26 cellular contexts compared by ENCODE assay signal in genomic region chr7:65342723-65343629, GRCh38.
"Had no signal": no experiment of that assay in that cellular context is flagged by ENCODE, and none has a peak within 500 bp of the region (broad histone marks: within the 10 kb centered on the region; RNA-seq: fewer than 3 reads in every experiment).

No MANE protein-coding gene starts in this region.

- H3K36me3 ChIP-seq: esophagus muscularis mucosa, heart right ventricle, spleen, suprapubic skin, transverse colon, upper lobe of right lung, uterus had no signal

- DNase-seq: dorsolateral prefrontal cortex; effector CD4-positive, alpha-beta T cell; glutamatergic neuron; heart right ventricle; hypothalamus; immature natural killer cell; islet precursor cell; kidney glomerular epithelial cell; left colon; left ventricle myocardium superior; mucosa of descending colon; naive B cell; nucleus accumbens; psoas muscle; right cardiac atrium; spleen; stimulated activated CD4-positive, alpha-beta T cell treated with anti-CD3 and anti-CD28 coated beads, Interleukin-4, amount 100 ng/mL, for 4 hours; stimulated activated naive CD4-positive, alpha-beta T cell; stimulated activated naive CD8-positive, alpha-beta T cell treated with anti-CD3 and anti-CD28 coated beads, Interleukin-15, amount 100 ng/mL, for 72 hours; transverse colon; upper lobe of right lung; uterus had no signal

- H3K9me3 ChIP-seq: mucosa of descending colon, psoas muscle, suprapubic skin, transverse colon, upper lobe of right lung, uterus had no signal

- H3K4me3 ChIP-seq: dorsolateral prefrontal cortex, esophagus muscularis mucosa, heart right ventricle, lung, mucosa of descending colon, psoas muscle, skin epidermis, spleen, suprapubic skin, transverse colon, upper lobe of right lung, uterus had no signal

- H3K4me1 ChIP-seq: esophagus muscularis mucosa, heart right ventricle, psoas muscle, spleen, suprapubic skin, transverse colon, upper lobe of right lung, uterus had no signal

- H3K27me3 ChIP-seq: dorsolateral prefrontal cortex, esophagus muscularis mucosa, heart right ventricle, spleen, suprapubic skin, transverse colon, upper lobe of right lung, uterus had no signal

- H3K27ac ChIP-seq: dorsolateral prefrontal cortex, esophagus muscularis mucosa, heart right ventricle, psoas muscle, skin epidermis, spleen, suprapubic skin, transverse colon, upper lobe of right lung, uterus had no signal

- ATAC-seq: heart right ventricle; left colon; left ventricle myocardium superior; mucosa of descending colon; psoas muscle; right cardiac atrium; stimulated activated naive CD8-positive, alpha-beta T cell treated with anti-CD3 and anti-CD28 coated beads, Interleukin-15, amount 100 ng/mL, for 72 hours; upper lobe of right lung had no signal
